Comparison of ENCODE assay signal across 21 cellular contexts in the genomic region with DNA sequence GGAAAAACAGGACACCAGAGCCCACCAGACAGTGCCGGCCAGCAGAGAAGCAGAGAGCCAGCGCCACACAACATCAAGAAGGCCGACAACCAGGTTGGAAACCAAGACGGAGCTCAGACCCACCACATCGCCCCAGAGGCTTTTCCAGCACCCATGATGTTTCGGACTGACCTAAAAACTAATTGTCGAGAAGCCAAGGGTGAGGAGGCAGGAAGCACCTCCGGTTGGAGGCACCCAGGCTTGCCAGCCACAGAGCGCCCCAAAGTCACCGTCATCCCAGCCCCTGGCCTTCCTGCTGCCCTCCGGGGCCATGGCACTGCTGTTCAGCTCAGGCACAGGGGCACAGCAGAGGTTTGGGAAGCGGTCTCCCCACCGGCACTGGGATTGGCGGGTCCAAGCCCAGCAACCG.
"Had no signal": no experiment of that assay in that cellular context is flagged by ENCODE, and none has a peak within 500 bp of the region (broad histone marks: within the 10 kb centered on the region; RNA-seq: fewer than 3 reads in every experiment).

No MANE protein-coding gene starts in this region.

- H3K4me1 Mint-ChIP-seq: activated B cell treated with CpG ODN at 0.5 μM for 24 hours; activated CD4-positive, alpha-beta T cell treated with anti-CD3 and anti-CD28 coated beads, Interleukin-2, amount 10 ng/mL, durations not matched to agents 7 days and 5 days; central memory CD8-positive, alpha-beta T cell; nephron had no signal

- H3K27ac Mint-ChIP-seq: activated B cell treated with CpG ODN at 0.5 μM for 24 hours; activated CD4-positive, alpha-beta T cell treated with anti-CD3 and anti-CD28 coated beads, Interleukin-2, amount 10 ng/mL, durations not matched to agents 7 days and 5 days; activated CD8-positive, alpha-beta T cell treated with anti-CD3 and anti-CD28 coated beads for 36 hours; activated naive CD4-positive, alpha-beta T cell treated with anti-CD3 and anti-CD28 coated beads, Interleukin-2, amount 50 U/mL, for 72 hours; nephron had no signal

- H3K4me3 ChIP-seq: ascending aorta, colonic mucosa, esophagus muscularis mucosa, hepatocyte, thoracic aorta, upper lobe of left lung had no signal

- ATAC-seq: activated CD8-positive, alpha-beta T cell treated with anti-CD3 and anti-CD28 coated beads for 36 hours; activated naive CD4-positive, alpha-beta T cell treated with anti-CD3 and anti-CD28 coated beads, Interleukin-2, amount 50 U/mL, for 72 hours; activated T-cell treated with anti-CD3 and anti-CD28 coated beads, Interleukin-2, amount 50 U/mL, for 4 hours had no signal

- H3K27me3 Mint-ChIP-seq: activated B cell treated with CpG ODN at 0.5 μM for 24 hours; activated CD4-positive, alpha-beta T cell treated with anti-CD3 and anti-CD28 coated beads, Interleukin-2, amount 10 ng/mL, durations not matched to agents 7 days and 5 days; activated CD8-positive, alpha-beta T cell treated with anti-CD3 and anti-CD28 coated beads for 36 hours; central memory CD8-positive, alpha-beta T cell had no signal

- H3K4me3 Mint-ChIP-seq: activated B cell treated with CpG ODN at 0.5 μM for 24 hours; activated CD4-positive, alpha-beta T cell treated with anti-CD3 and anti-CD28 coated beads, Interleukin-2, amount 10 ng/mL, durations not matched to agents 7 days and 5 days; activated CD8-positive, alpha-beta T cell treated with anti-CD3 and anti-CD28 coated beads for 36 hours; activated T-cell treated with anti-CD3 and anti-CD28 coated beads, Interleukin-2, amount 50 U/mL, for 4 hours; central memory CD8-positive, alpha-beta T cell; nephron had no signal

- H3K4me1 ChIP-seq: ascending aorta, colonic mucosa, esophagus muscularis mucosa, upper lobe of left lung had no signal

- H3K27ac ChIP-seq: ascending aorta, brain microvascular endothelial cell, colonic mucosa, esophagus muscularis mucosa, parathyroid adenoma, thoracic aorta had no signal

- H3K36me3 ChIP-seq: brain microvascular endothelial cell, colonic mucosa, thoracic aorta had no signal

- H3K27me3 ChIP-seq: ascending aorta, colonic mucosa, esophagus muscularis mucosa, hepatocyte, upper lobe of left lung had no signal

- H3K9me3 Mint-ChIP-seq: central memory CD8-positive, alpha-beta T cell had no signal

- DNase-seq: activated B cell treated with CpG ODN at 0.5 μM for 24 hours; activated CD4-positive, alpha-beta T cell treated with anti-CD3 and anti-CD28 coated beads, Interleukin-2, amount 10 ng/mL, durations not matched to agents 7 days and 5 days; activated CD8-positive, alpha-beta T cell treated with anti-CD3 and anti-CD28 coated beads for 36 hours; activated gamma-delta T cell; activated T-cell treated with anti-CD3 and anti-CD28 coated beads, Interleukin-2, amount 50 U/mL, for 4 hours; brain microvascular endothelial cell; colonic mucosa; glutamatergic neuron; mesenchymal stem cell; stimulated activated CD4-positive, alpha-beta T cell treated with anti-CD3 and anti-CD28 coated beads, Interleukin-4, amount 100 ng/mL, for 1 hour; stimulated activated naive CD4-positive, alpha-beta T cell; T-helper 9 cell had no signal

- H3K9me3 ChIP-seq: colonic mucosa, thoracic aorta, upper lobe of left lung had no signal
